ENCODE assay signal across 14 cellular contexts in genomic region chr1:194252189-194252588, GRCh38.
"Had no signal": no experiment of that assay in that cellular context is flagged by ENCODE, and none has a peak within 500 bp of the region (broad histone marks: within the 10 kb centered on the region; RNA-seq: fewer than 3 reads in every experiment).

No MANE protein-coding gene starts in this region.

- H3K4me3 ChIP-seq: coronary artery, upper lobe of left lung had no signal

- DNase-seq: activated CD4-positive, alpha-beta T cell treated with anti-CD3 and anti-CD28 coated beads, Interleukin-2, amount 50 U/mL, for 4 hours; activated gamma-delta T cell; activated T-cell treated with anti-CD3 and anti-CD28 coated beads, Interleukin-2, amount 50 U/mL, for 48 hours; aorta; effector memory CD4-positive, alpha-beta T cell; hypothalamus; left cardiac atrium; stimulated activated CD4-positive, alpha-beta T cell treated with anti-CD3 and anti-CD28 coated beads, Interleukin-4, amount 100 ng/mL, for 1 hour; stimulated activated CD8-positive, alpha-beta memory T cell treated with anti-CD3 and anti-CD28 coated beads, Interleukin-4, amount 100 ng/mL, for 48 hours; SW 1271; upper lobe of left lung had no signal

- ATAC-seq: activated CD4-positive, CD25-positive, alpha-beta regulatory T cell treated with anti-CD3 and anti-CD28 coated beads, Interleukin-2, amount 50 U/mL, for 24 hours; left cardiac atrium; natural killer cell treated with Interleukin-12 subunit alpha and Interleukin-12 subunit beta and Interleukin-15 and Interleukin-18, amount 100 ng/mL, for 72 hours had no signal
